In genomic region chr15:72820278-72820677, GRCh38 we compare ENCODE assay signal across 21 cellular contexts.
"Had no signal": no experiment of that assay in that cellular context is flagged by ENCODE, and none has a peak within 500 bp of the region (broad histone marks: within the 10 kb centered on the region; RNA-seq: fewer than 3 reads in every experiment).

No MANE protein-coding gene starts in this region.

- H3K27ac ChIP-seq: colonic mucosa, lower lobe of right lung, stomach, testis had no signal

- H3K27me3 ChIP-seq: colonic mucosa, testis had no signal

- H3K4me3 ChIP-seq: colonic mucosa, lower lobe of right lung, stomach, testis had no signal

- H3K4me1 ChIP-seq: colonic mucosa, lower lobe of right lung, stomach, testis had no signal

- DNase-seq: activated CD4-positive, alpha-beta T cell treated with anti-CD3 and anti-CD28 coated beads, Interleukin-2, amount 50 U/mL, for 1 hour; activated CD4-positive, CD25-positive, alpha-beta regulatory T cell treated with anti-CD3 and anti-CD28 coated beads, Interleukin-2, amount 50 U/mL, for 72 hours; activated CD8-positive, alpha-beta memory T cell treated with anti-CD3 and anti-CD28 coated beads, Interleukin-2, amount 50 U/mL, for 4 hours; activated effector memory CD4-positive, alpha-beta T cell treated with Interleukin-2 at 50 U/mL for 16 hours; activated naive CD4-positive, alpha-beta T cell treated with anti-CD3 and anti-CD28 coated beads, Interleukin-2, amount 10 ng/mL, durations not matched to agents 7 days and 5 days; activated naive CD8-positive, alpha-beta T cell treated with anti-CD3 and anti-CD28 coated beads, Interleukin-2, amount 50 U/mL, for 24 hours; activated T-cell treated with anti-CD3 and anti-CD28 coated beads, Interleukin-2, amount 50 U/mL, for 4 hours; anterior cingulate cortex; central memory CD4-positive, alpha-beta T cell; colonic mucosa; erythroblast; foreskin melanocyte; hypothalamus; lower lobe of right lung; nephron progenitor cell; nucleus accumbens; stimulated activated CD4-positive, alpha-beta T cell treated with anti-CD3 and anti-CD28 coated beads, Interleukin-4, amount 100 ng/mL, for 24 hours; stomach; testis had no signal

- ATAC-seq: activated naive CD8-positive, alpha-beta T cell treated with anti-CD3 and anti-CD28 coated beads, Interleukin-2, amount 50 U/mL, for 24 hours; activated T-cell treated with anti-CD3 and anti-CD28 coated beads, Interleukin-2, amount 50 U/mL, for 4 hours; lower lobe of right lung; sciatic nerve; stimulated activated effector memory CD8-positive, alpha-beta T cell treated with anti-CD3 and anti-CD28 coated beads, Interleukin-12 subunit alpha, Interleukin-12 subunit beta, amount 100 ng/mL, for 72 hours had no signal

- H3K36me3 ChIP-seq: colonic mucosa, lower lobe of right lung, stomach had no signal

- H3K9me3 ChIP-seq: colonic mucosa, lower lobe of right lung, stomach, testis had no signal
